Comparison of ENCODE assay signal across 1 cellular context in genomic region chr15:67863442-67863987, GRCh38.
A peak's percentile ranks its signal among the peaks of the same experiment; 100 is the strongest.
TF ChIP-seq lines count a peak whose summit lies in the region.

No MANE protein-coding gene starts in this region.

TF ChIP-seq in HepG2, 621 proteins besides CTCF, POLR2A, EP300 and RAD21 (continued from another document and continues in another):
- peak; percentile 44; the same call in 1 of the 2 replicates for TF ChIP-seq SOX5 (CRISPR knock-in tag; IDR thresholded peaks at IDR 0.05; ENCODE audit: borderline replicate concordance)
- peak; percentile 70; the same call in 1 of the 2 replicates for TF ChIP-seq BORCS8-MEF2B (CRISPR knock-in tag; IDR thresholded peaks at IDR 0.05)
- peak; percentile 80; the same call in 1 of the 2 replicates for TF ChIP-seq ZSCAN21 (CRISPR knock-in tag; IDR thresholded peaks at IDR 0.05; ENCODE audit: borderline replicate concordance)
- TF ChIP-seq ETV5 (CRISPR knock-in tag; IDR thresholded peaks at IDR 0.05; ENCODE audit: borderline replicate concordance), result peak; percentile 53; the same call in 1 of the 2 replicates
- TF ChIP-seq MAZ (IDR thresholded peaks at IDR 0.05; ENCODE audit: borderline replicate concordance, low read depth, low read length), result 0 out of 2 replicates have a peak, but pooled peaks have one; percentile 46
- TF ChIP-seq MAZ (CRISPR knock-in tag; IDR thresholded peaks at IDR 0.05; ENCODE audit: low read depth), result peak; percentile 54; the same call in 1 of the 2 replicates
- TF ChIP-seq TGIF2 (CRISPR knock-in tag; IDR thresholded peaks at IDR 0.05), result peak; percentile 76
- peak; percentile 80; the same call in 1 of the 2 replicates for TF ChIP-seq HINFP (CRISPR knock-in tag; IDR thresholded peaks at IDR 0.05; ENCODE audit: low read depth)
- TF ChIP-seq SP5 (CRISPR knock-in tag; IDR thresholded peaks at IDR 0.05; ENCODE audit: borderline replicate concordance, low read depth), result peak; percentile 48; the same call in 1 of the 2 replicates
- TF ChIP-seq FOXK1 (CRISPR knock-in tag; IDR thresholded peaks at IDR 0.05; ENCODE audit: borderline replicate concordance, low read depth), result peak; percentile 42; the same call in 1 of the 2 replicates
- no peak for TF ChIP-seq ZNF615 (CRISPR knock-in tag; IDR thresholded peaks at IDR 0.05; ENCODE audit: borderline replicate concordance)
- 0 out of 2 replicates have a peak, but pooled peaks have one; percentile 39 for TF ChIP-seq MEIS1 (CRISPR knock-in tag; IDR thresholded peaks at IDR 0.05; ENCODE audit: borderline replicate concordance)
- TF ChIP-seq ZNF547 (CRISPR knock-in tag; IDR thresholded peaks at IDR 0.05), result peak; percentile 74
- TF ChIP-seq THAP11 (CRISPR knock-in tag; IDR thresholded peaks at IDR 0.05), result 0 out of 2 replicates have a peak, but pooled peaks have one; percentile 35
- TF ChIP-seq SOX13 (IDR thresholded peaks at IDR 0.05), result no peak
- TF ChIP-seq SOX13 (CRISPR knock-in tag; conservative IDR thresholded peaks at IDR 0.05 in 1 of 2, IDR thresholded peaks at IDR 0.05 in 1 of 2), result peak in 1 of 2 experiments; percentile 60; a peak in 2 of 4 replicates
- TF ChIP-seq ZNF503 (CRISPR knock-in tag; IDR thresholded peaks at IDR 0.05), result peak; percentile 69
- peak; percentile 60; the same call in 1 of the 2 replicates for TF ChIP-seq BRF2 (CRISPR knock-in tag; IDR thresholded peaks at IDR 0.05)
- TF ChIP-seq KLF11 (CRISPR knock-in tag; IDR thresholded peaks at IDR 0.05), result 0 out of 2 replicates have a peak, but pooled peaks have one; percentile 61
- TF ChIP-seq NFKB2 (CRISPR knock-in tag; IDR thresholded peaks at IDR 0.05; ENCODE audit: borderline replicate concordance), result peak; percentile 89
- peak; percentile 72; the same call in 1 of the 2 replicates for TF ChIP-seq ZNF317 (CRISPR knock-in tag; IDR thresholded peaks at IDR 0.05)
- TF ChIP-seq ZNF564 (CRISPR knock-in tag; IDR thresholded peaks at IDR 0.05), result 0 out of 2 replicates have a peak, but pooled peaks have one; percentile 50
- peak; percentile 50; the same call in 1 of the 2 replicates for TF ChIP-seq ZMYM3 (CRISPR knock-in tag; IDR thresholded peaks at IDR 0.05)
- peak; percentile 71 for TF ChIP-seq RNF2 (conservative IDR thresholded peaks at IDR 0.05; ENCODE audit: low read depth)
- TF ChIP-seq ZSCAN12 (CRISPR knock-in tag; IDR thresholded peaks at IDR 0.05), result peak; percentile 88; the same call in 1 of the 2 replicates
- 0 out of 2 replicates have a peak, but pooled peaks have one; percentile 16 for TF ChIP-seq FOSL1 (CRISPR knock-in tag; IDR thresholded peaks at IDR 0.05; ENCODE audit: borderline replicate concordance)
- TF ChIP-seq EZH2 (conservative IDR thresholded peaks at IDR 0.05; ENCODE audit: low read depth, low read length), result no peak
- TF ChIP-seq TEAD2 (CRISPR knock-in tag; IDR thresholded peaks at IDR 0.05), result peak; percentile 54; the same call in 1 of the 2 replicates
- 0 out of 2 replicates have a peak, but pooled peaks have one; percentile 62 for TF ChIP-seq SNAPC4 (CRISPR knock-in tag; IDR thresholded peaks at IDR 0.05)
- TF ChIP-seq HNRNPL (IDR thresholded peaks at IDR 0.05; ENCODE audit: low read depth, low read length), result peak; percentile 38; the same call in 1 of the 2 replicates
- peak; percentile 48; the same call in 1 of the 2 replicates for TF ChIP-seq ATF3 (CRISPR knock-in tag; IDR thresholded peaks at IDR 0.05)
- TF ChIP-seq ZNF670 (CRISPR knock-in tag; IDR thresholded peaks at IDR 0.05; ENCODE audit: borderline replicate concordance), result no peak
- peak; percentile 52; the same call in 1 of the 2 replicates for TF ChIP-seq KDM3A (CRISPR knock-in tag; IDR thresholded peaks at IDR 0.05; ENCODE audit: low read depth)
- peak; percentile 77; the same call in 1 of the 2 replicates for TF ChIP-seq ARID4A (CRISPR knock-in tag; IDR thresholded peaks at IDR 0.05; ENCODE audit: borderline replicate concordance)
- TF ChIP-seq ARID2 (CRISPR knock-in tag; IDR thresholded peaks at IDR 0.05; ENCODE audit: borderline replicate concordance), result peak; percentile 75; the same call in 1 of the 2 replicates
- TF ChIP-seq BHLHE40 (IDR thresholded peaks at IDR 0.05; ENCODE audit: low read length), result peak; percentile 80
- peak; percentile 58; the same call in 1 of the 2 replicates for TF ChIP-seq ZNF574 (CRISPR knock-in tag; IDR thresholded peaks at IDR 0.05)
- peak; percentile 86 for TF ChIP-seq NCOA1 (CRISPR knock-in tag; IDR thresholded peaks at IDR 0.05)
- TF ChIP-seq ZNF703 (CRISPR knock-in tag; IDR thresholded peaks at IDR 0.05; ENCODE audit: borderline replicate concordance), result peak; percentile 31; the same call in 1 of the 2 replicates
- peak; percentile 79 for TF ChIP-seq MEF2D (CRISPR knock-in tag; IDR thresholded peaks at IDR 0.05)
- TF ChIP-seq BCL6 (CRISPR knock-in tag; IDR thresholded peaks at IDR 0.05), result peak; percentile 63
- TF ChIP-seq SPEN (CRISPR knock-in tag; IDR thresholded peaks at IDR 0.05; ENCODE audit: low read depth), result peak; percentile 80
- TF ChIP-seq MXI1 (IDR thresholded peaks at IDR 0.05; ENCODE audit: borderline replicate concordance, low read depth, low read length), result peak; percentile 71; the same call in 1 of the 3 replicates
- TF ChIP-seq ATF1 (CRISPR knock-in tag; IDR thresholded peaks at IDR 0.05), result no peak
- TF ChIP-seq ZNF878 (CRISPR knock-in tag; IDR thresholded peaks at IDR 0.05), result peak; percentile 65; the same call in 1 of the 2 replicates
- no peak for TF ChIP-seq NAIF1 (CRISPR knock-in tag; IDR thresholded peaks at IDR 0.05; ENCODE audit: borderline replicate concordance)
- TF ChIP-seq ZNF746 (CRISPR knock-in tag; IDR thresholded peaks at IDR 0.05), result peak; percentile 28; the same call in 1 of the 2 replicates
- peak; percentile 50; the same call in 1 of the 2 replicates for TF ChIP-seq RXRA (CRISPR knock-in tag; IDR thresholded peaks at IDR 0.05)
- peak; percentile 69 for TF ChIP-seq KMT2A (CRISPR knock-in tag; IDR thresholded peaks at IDR 0.05)
- TF ChIP-seq SAP130 (CRISPR knock-in tag; IDR thresholded peaks at IDR 0.05; ENCODE audit: low read depth), result peak; percentile 58
